8 cellular contexts compared by ENCODE assay signal in genomic region chr4:80471701-80472100, GRCh38.
DNase-seq lines count a peak whose midpoint lies in the region; ATAC-seq and TF ChIP-seq lines count a peak whose summit lies in the region.

No MANE protein-coding gene starts in this region.

- no peak for TF ChIP-seq CTCF in prostate gland (IDR thresholded peaks at IDR 0.05)
- no peak for TF ChIP-seq CTCF in tibial artery (IDR thresholded peaks at IDR 0.05)

- H3K4me1 ChIP-seq in GM23248 (ENCODE audit: insufficient read depth) (no peaks in the 10 kb centered on the region), prostate gland (replicated peaks) (no peaks in the 10 kb centered on the region), tibial artery (no peaks in the 10 kb centered on the region)

- ATAC-seq in effector memory CD8-positive, alpha-beta T cell (replicated peaks) = no peak

- no peak overlapping the region for H3K27ac ChIP-seq in GM23248
- H3K27ac ChIP-seq in prostate gland = peak overlapping the region in 1 of 2 donors; percentile 20
- no peak overlapping the region for H3K27ac ChIP-seq in tibial artery

- H3K9ac ChIP-seq in GM23248 = no peak overlapping the region

- no peaks in the 10 kb centered on the region for H3K36me3 Mint-ChIP-seq in effector memory CD8-positive, alpha-beta T cell (ENCODE audit: insufficient read depth)

- no peaks in the 10 kb centered on the region for H3K9me2 ChIP-seq in GM23248 (ENCODE audit: insufficient read depth)

- H3K27me3 Mint-ChIP-seq in effector memory CD8-positive, alpha-beta T cell = no peaks in the 10 kb centered on the region

- peaks cover 5 to 6% of the 10 kb centered on the region in 2 donors for H3K4me1 Mint-ChIP-seq in effector memory CD8-positive, alpha-beta T cell (ENCODE audit: low read depth in 2 of 2)

- H2AFZ ChIP-seq in GM23248 = peak overlapping the region; percentile 71

- H3K4me3 ChIP-seq in GM23248 (peak overlapping the region; percentile 40), prostate gland (no peak overlapping the region), tibial artery (no peak overlapping the region)

- DNase-seq in GM23248 = peak; percentile 24
- DNase-seq in NCI-H69 (lab: John Stamatoyannopoulos, UW) = peak; percentile 92
- peak; percentile 53 for DNase-seq in fibroblast of peridontal ligament (ENCODE audit: extremely low read depth)
- DNase-seq in prostate gland (ENCODE audit: low spot score) = peak; percentile 62
- no peak for DNase-seq in SIG-M5 treated with dmso at 0.1 percent for 504 hours (lab: John Stamatoyannopoulos, UW; ENCODE audit: unreplicated experiment)
- no peak for DNase-seq in effector memory CD8-positive, alpha-beta T cell
- no peak for DNase-seq in NOMO-1 treated with dmso at 0.1 percent for 144 hours (lab: John Stamatoyannopoulos, UW; ENCODE audit: unreplicated experiment)
- DNase-seq in tibial artery = no peak

- WGBS in GM23248 (ENCODE audit: low coverage in 1 of 2, low lambda C conversion rate in 2 of 2, missing lambda C conversion rate in 2 of 2), 2 experiments = 39 to 48% methylated on average over 9 of the region's 9 CpGs
- WGBS in prostate gland = 11% methylated on average over 9 of the region's 9 CpGs

- no peak overlapping the region for H3K27ac Mint-ChIP-seq in effector memory CD8-positive, alpha-beta T cell

- H3F3A ChIP-seq in GM23248 (ENCODE audit: insufficient read depth) = no peaks in the 10 kb centered on the region

- intact Hi-C loops in prostate gland (cut with DNase I) (no loop called here), tibial artery (cut with DNase I; ENCODE audit: low total_unique reads) (no loop called here)

- no peak overlapping the region for H3K4me3 Mint-ChIP-seq in effector memory CD8-positive, alpha-beta T cell

- H3K36me3 ChIP-seq in GM23248 (ENCODE audit: low read depth) (no peaks in the 10 kb centered on the region), prostate gland (no peaks in the 10 kb centered on the region), tibial artery (no peaks in the 10 kb centered on the region)

- peak overlapping the region; percentile 53 for H3K4me2 ChIP-seq in GM23248 (ENCODE audit: unreplicated experiment)

- H3K9me3 Mint-ChIP-seq in effector memory CD8-positive, alpha-beta T cell = no peaks in the 10 kb centered on the region

- in situ Hi-C loops in GM23248 (cut with MboI) = no loop called here

- no peaks in the 10 kb centered on the region for H3K9me3 ChIP-seq in GM23248 (ENCODE audit: low read depth)
- no peaks in the 10 kb centered on the region for H3K9me3 ChIP-seq in prostate gland
- no peaks in the 10 kb centered on the region for H3K9me3 ChIP-seq in tibial artery

- no peaks in the 10 kb centered on the region for H3K79me2 ChIP-seq in GM23248 (ENCODE audit: insufficient read depth)

- no peak for TF ChIP-seq POLR2A in prostate gland (IDR thresholded peaks at IDR 0.05)

- H3K27me3 ChIP-seq in GM23248 (replicated peaks; ENCODE audit: insufficient read depth) (no peaks in the 10 kb centered on the region), prostate gland (replicated peaks; ENCODE audit: insufficient read depth) (no peaks in the 10 kb centered on the region), tibial artery (no peaks in the 10 kb centered on the region)

- no peaks in the 10 kb centered on the region for H4K20me1 ChIP-seq in GM23248 (ENCODE audit: insufficient read depth)

Comparison
In these comparisons a context has a peak if more than half of its experiments do, and no peak if none do; other contexts are left out.
1. DNase-seq: peak in GM23248 (single experiment), NCI-H69 (single experiment), fibroblast of peridontal ligament (single experiment) and prostate gland (single experiment); none in SIG-M5 treated with dmso at 0.1 percent for 504 hours (single experiment), effector memory CD8-positive, alpha-beta T cell (0 of 3), NOMO-1 treated with dmso at 0.1 percent for 144 hours (single experiment) and tibial artery (0 of 2).